Comparison of ENCODE assay signal across 8 cellular contexts in the genomic region with DNA sequence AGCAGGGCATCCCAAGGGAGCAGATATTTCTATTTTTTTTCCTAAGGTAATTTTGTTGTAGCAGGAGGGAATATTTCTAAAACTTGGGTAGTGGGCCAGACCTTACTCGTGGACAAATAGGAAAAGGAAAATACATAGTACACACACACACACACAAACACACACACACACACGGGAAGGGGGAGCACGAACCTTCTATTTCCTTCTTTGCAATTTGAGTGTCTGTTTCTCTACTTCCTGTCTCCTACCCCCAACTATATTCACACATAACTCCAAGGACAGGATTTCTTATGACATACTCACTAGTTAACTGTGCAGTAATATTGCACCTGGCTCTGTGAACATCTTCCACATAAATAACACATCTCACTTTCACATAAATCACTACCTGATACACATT. TPM values are rescaled to one million over a fixed set of nuclear protein-coding genes. Genes with fewer than 3 reads are reported as not detected.
DNase-seq lines count a peak whose midpoint lies in the region; ATAC-seq and TF ChIP-seq lines count a peak whose summit lies in the region.

No MANE protein-coding gene starts in this region.

- H4K5ac ChIP-seq in mesendoderm (ENCODE audit: low read length), result no peak overlapping the region

- no peak for TF ChIP-seq POLR2A in vagina (IDR thresholded peaks at IDR 0.05)

- no peaks in the 10 kb centered on the region for H3K27me3 ChIP-seq in left ventricle myocardium inferior (ENCODE audit: low read depth)
- H3K27me3 ChIP-seq in adipocyte (replicated peaks; ENCODE audit: control insufficient read depth, insufficient read depth, low read length), result no peaks in the 10 kb centered on the region
- no peaks in the 10 kb centered on the region for H3K27me3 ChIP-seq in mesendoderm (ENCODE audit: insufficient read depth, low read length, poor library complexity)
- no peaks in the 10 kb centered on the region for H3K27me3 ChIP-seq in vagina

- H3K4me3 ChIP-seq in left ventricle myocardium inferior, result peak overlapping the region; percentile 81
- peak overlapping the region; percentile 81 for H3K4me3 ChIP-seq in adipocyte (ENCODE audit: low read length)
- H3K4me3 ChIP-seq in mesendoderm (ENCODE audit: low read length), result no peak overlapping the region
- peak overlapping the region in 1 of 2 donors; percentile 72 for H3K4me3 ChIP-seq in vagina

- H4K8ac ChIP-seq in mesendoderm (ENCODE audit: low read depth, low read length), result no peak overlapping the region

- H3K4me2 ChIP-seq in mesendoderm (ENCODE audit: low read length), result no peak overlapping the region

- no peak for TF ChIP-seq CTCF in left ventricle myocardium inferior (IDR thresholded peaks at IDR 0.05; ENCODE audit: borderline replicate concordance)
- TF ChIP-seq CTCF in vagina (IDR thresholded peaks at IDR 0.05), result no peak

- ATAC-seq in left ventricle myocardium superior (no peak), HG02678 (IDR thresholded peaks at IDR 0.05; ENCODE audit: unreplicated experiment) (no peak)

- peak overlapping the region; percentile 49 for H3K4ac ChIP-seq in mesendoderm (ENCODE audit: low read depth, low read length)

- no peak overlapping the region for H3K18ac ChIP-seq in mesendoderm (ENCODE audit: low read length)

- H3K9me3 ChIP-seq in left ventricle myocardium inferior (replicated peaks) (no peaks in the 10 kb centered on the region), adipocyte (ENCODE audit: control insufficient read depth, low read length) (no peaks in the 10 kb centered on the region), vagina (no peaks in the 10 kb centered on the region)

- H3K27ac ChIP-seq in left ventricle myocardium inferior (replicated peaks), result peak overlapping the region; percentile 97
- peak overlapping the region; percentile 89 for H3K27ac ChIP-seq in mesendoderm (ENCODE audit: low read depth, low read length)
- peak overlapping the region; percentile 95 for H3K27ac ChIP-seq in vagina

- intact Hi-C loops in left ventricle myocardium inferior (cut with micrococcal nuclease), result no loop called here
- intact Hi-C loops in left ventricle myocardium superior (cut with micrococcal nuclease), result no loop called here
- intact Hi-C loops in vagina (cut with DNase I), result no loop called here

- peaks cover 20% of the 10 kb centered on the region for H3K79me1 ChIP-seq in mesendoderm (ENCODE audit: low read length)

- H2BK120ac ChIP-seq in mesendoderm (ENCODE audit: low read depth, low read length), result no peak overlapping the region

- H3K56ac ChIP-seq in mesendoderm (ENCODE audit: low read length), result peak overlapping the region; percentile 79

- no peak overlapping the region for H2BK15ac ChIP-seq in mesendoderm (replicated peaks; ENCODE audit: low read depth)

- H3K36me3 ChIP-seq in left ventricle myocardium inferior (peaks cover 11% of the 10 kb centered on the region), adipocyte (ENCODE audit: control insufficient read depth, insufficient read depth, low read length, severe bottlenecking) (peaks cover 8% of the 10 kb centered on the region), mesendoderm (ENCODE audit: control insufficient read depth, insufficient read depth, low read length) (peaks cover 3% of the 10 kb centered on the region), vagina (peaks cover 0 to 7% of the 10 kb centered on the region in 2 donors)

- peaks cover 68% of the 10 kb centered on the region for H3K79me2 ChIP-seq in mesendoderm (ENCODE audit: control insufficient read depth, insufficient read depth, low read length)

- no peak for DNase-seq in left ventricle myocardium inferior
- DNase-seq in left ventricle myocardium superior, result no peak
- no peak for DNase-seq in adipocyte (ENCODE audit: low read depth)
- DNase-seq in mesendoderm, result no peak
- DNase-seq in vagina (ENCODE audit: extremely low spot score in 2 of 2), result no peak
- DNase-seq in EL, result no peak
- no peak for DNase-seq in DMS79 treated with DMSO at 0.1 percent for 48 hours (lab: John Stamatoyannopoulos, UW)

- WGBS in mesendoderm (ENCODE audit: extremely low coverage, insufficient coverage, low lambda C conversion rate), result no CpG with 5 or more reads among the region's 3 CpGs

- no peak overlapping the region for H3K23ac ChIP-seq in mesendoderm (ENCODE audit: low read length)

- H3K9ac ChIP-seq in adipocyte (ENCODE audit: low read length) (peak overlapping the region; percentile 86), mesendoderm (ENCODE audit: low read length) (peak overlapping the region; percentile 63)

- no peak overlapping the region for H2AK5ac ChIP-seq in mesendoderm (ENCODE audit: low read length)

- H3K4me1 ChIP-seq in left ventricle myocardium inferior, result peaks cover 86% of the 10 kb centered on the region
- peaks cover 65% of the 10 kb centered on the region for H3K4me1 ChIP-seq in adipocyte (ENCODE audit: control insufficient read depth, insufficient read depth, low read length)
- peaks cover 26% of the 10 kb centered on the region for H3K4me1 ChIP-seq in mesendoderm (ENCODE audit: control insufficient read depth, low read depth, low read length)
- peaks cover 80% of the 10 kb centered on the region for H3K4me1 ChIP-seq in vagina

- no peak overlapping the region for H2BK5ac ChIP-seq in mesendoderm (ENCODE audit: low read length)

RNA-seq across cellular contexts. Expression of gene LDB1, which starts 4.4 kb away (rescaled TPM):
- total RNA-seq in left ventricle myocardium inferior, result 52.2 TPM
- 70.7 TPM for total RNA-seq in left ventricle myocardium superior
- 57.8 TPM for polyA plus RNA-seq in mesendoderm (2013, experiment 1 of 2)
- polyA plus RNA-seq in mesendoderm (2013, experiment 2 of 2), result 57.6 TPM
- total RNA-seq in vagina, result 62.6 TPM

RNA-seq across cellular contexts. Expression of gene PPRC1, which starts 17.1 kb away (rescaled TPM):
- total RNA-seq in left ventricle myocardium inferior (12.1 TPM), left ventricle myocardium superior (13.1 TPM), vagina (29.5 TPM)
- 74.1 TPM for polyA plus RNA-seq in mesendoderm (2013, experiment 1 of 2)
- 73.8 TPM for polyA plus RNA-seq in mesendoderm (2013, experiment 2 of 2)

RNA-seq across cellular contexts. Expression of gene NOLC1, which starts 36.4 kb away (rescaled TPM):
- total RNA-seq in left ventricle myocardium inferior (28.3 TPM), left ventricle myocardium superior (31.2 TPM), vagina (61.9 TPM)
- 285 TPM for polyA plus RNA-seq in mesendoderm (2013, experiment 1 of 2)
- polyA plus RNA-seq in mesendoderm (2013, experiment 2 of 2), result 294 TPM

RNA-seq across cellular contexts. Expression of gene HPS6, which starts 50.6 kb away (rescaled TPM):
- 9.3 TPM for total RNA-seq in left ventricle myocardium inferior
- 9.4 TPM for total RNA-seq in left ventricle myocardium superior
- 4.6 TPM for polyA plus RNA-seq in mesendoderm (2013, experiment 1 of 2)
- polyA plus RNA-seq in mesendoderm (2013, experiment 2 of 2), result 4.8 TPM
- total RNA-seq in vagina, result 29.7 TPM

RNA-seq across cellular contexts. Expression of gene ARMH3, which starts 59.8 kb away (rescaled TPM):
- 58.9 TPM for total RNA-seq in left ventricle myocardium inferior
- total RNA-seq in left ventricle myocardium superior, result 49.0 TPM
- polyA plus RNA-seq in mesendoderm (2013, experiment 1 of 2), result 8.9 TPM
- polyA plus RNA-seq in mesendoderm (2013, experiment 2 of 2), result 9.0 TPM
- 26.5 TPM for total RNA-seq in vagina
